8 cellular contexts compared by ENCODE assay signal in the genomic region with DNA sequence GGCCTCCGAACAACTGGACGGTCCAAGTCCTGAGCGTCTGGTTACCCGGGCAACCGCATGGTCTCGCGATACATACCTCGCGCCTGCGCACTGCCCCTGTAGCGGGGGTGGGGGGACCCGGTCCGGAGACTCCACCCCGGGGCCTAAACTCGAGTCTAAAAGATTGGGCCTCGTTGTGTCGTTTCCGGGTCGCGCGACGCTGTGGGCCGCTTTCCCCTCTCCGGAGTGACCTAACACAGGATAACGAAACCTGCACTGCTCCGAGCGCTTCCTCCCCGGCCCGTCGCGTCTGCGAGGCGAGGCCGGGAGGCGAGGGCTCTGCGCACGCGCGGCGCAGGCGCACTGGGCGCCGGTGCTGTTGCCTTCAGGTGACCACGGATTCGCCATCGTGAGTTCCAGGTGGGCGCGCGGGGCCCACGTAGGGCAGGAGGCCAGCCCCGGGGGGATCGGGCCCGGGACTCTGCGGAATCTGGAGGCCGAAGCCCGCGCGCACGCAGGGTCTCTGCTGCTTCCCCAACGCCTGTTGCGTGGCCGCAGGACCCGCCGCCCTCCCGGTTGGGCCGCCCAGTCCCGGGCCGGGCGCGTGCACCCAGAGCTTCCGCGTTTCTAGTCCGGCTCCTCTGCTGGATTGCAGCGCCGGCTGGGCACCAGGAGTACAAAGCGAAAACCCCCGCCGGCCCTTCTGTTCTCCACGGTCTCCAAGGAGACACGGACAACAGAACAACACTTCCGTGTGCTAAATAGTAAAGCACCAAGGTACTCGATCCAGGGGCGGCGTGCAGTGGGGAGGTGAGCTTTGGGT. TPM values are rescaled to one million over a fixed set of nuclear protein-coding genes. Genes with fewer than 3 reads are reported as not detected.
DNase-seq lines count a peak whose midpoint lies in the region; TF ChIP-seq lines count a peak whose summit lies in the region.

A gene with protein sequence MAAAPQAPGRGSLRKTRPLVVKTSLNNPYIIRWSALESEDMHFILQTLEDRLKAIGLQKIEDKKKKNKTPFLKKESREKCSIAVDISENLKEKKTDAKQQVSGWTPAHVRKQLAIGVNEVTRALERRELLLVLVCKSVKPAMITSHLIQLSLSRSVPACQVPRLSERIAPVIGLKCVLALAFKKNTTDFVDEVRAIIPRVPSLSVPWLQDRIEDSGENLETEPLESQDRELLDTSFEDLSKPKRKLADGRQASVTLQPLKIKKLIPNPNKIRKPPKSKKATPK (plus strand): TSS at position 345 of the 802 bp plus-strand sequence. CDS start 5,960 bp downstream, outside the sequence.

- DNase-seq in GM06990 (ENCODE audit: extremely low read depth, insufficient read length), result peak; percentile 98
- peak; percentile 93 for DNase-seq in HFFc6
- peak; percentile 94 for DNase-seq in NAMALWA (ENCODE audit: low spot score)
- DNase-seq in SK-N-MC (ENCODE audit: low read depth, low spot score), result peak; percentile 24
- peak; percentile 95 for DNase-seq in activated naive CD4-positive, alpha-beta T cell treated with anti-CD3 and anti-CD28 coated beads, Interleukin-2, amount 10 ng/mL, durations not matched to agents 7 days and 5 days
- DNase-seq in germinal center (ENCODE audit: low spot score), result peak; percentile 95
- peak; percentile 76 for DNase-seq in non-pigmented ciliary epithelial cell (ENCODE audit: low read depth)
- DNase-seq in substantia nigra (lab: John Stamatoyannopoulos, UW), result peak; percentile 79 to 99 (median 95)

- H3K27ac Mint-ChIP-seq in HFFc6, result peak within 1 kb of the TSS; percentile 99
- H3K27ac Mint-ChIP-seq in activated naive CD4-positive, alpha-beta T cell treated with anti-CD3 and anti-CD28 coated beads, Interleukin-2, amount 10 ng/mL, durations not matched to agents 7 days and 5 days, result peak within 1 kb of the TSS; percentile 95

- H3K4me3 Mint-ChIP-seq in HFFc6, result peak within 1 kb of the TSS; percentile 99
- peak within 1 kb of the TSS; percentile 95 for H3K4me3 Mint-ChIP-seq in activated naive CD4-positive, alpha-beta T cell treated with anti-CD3 and anti-CD28 coated beads, Interleukin-2, amount 10 ng/mL, durations not matched to agents 7 days and 5 days

- H3K9me3 Mint-ChIP-seq in HFFc6, result peaks cover 4% of the 10 kb centered on the region; the same call in 1 of the 2 replicates
- H3K9me3 Mint-ChIP-seq in activated naive CD4-positive, alpha-beta T cell treated with anti-CD3 and anti-CD28 coated beads, Interleukin-2, amount 10 ng/mL, durations not matched to agents 7 days and 5 days, result no peaks in the 10 kb centered on the region

- peaks cover 21% of the 10 kb centered on the region for H3K4me1 Mint-ChIP-seq in HFFc6 (ENCODE audit: low read depth)
- peaks cover 34% of the 10 kb centered on the region for H3K4me1 Mint-ChIP-seq in activated naive CD4-positive, alpha-beta T cell treated with anti-CD3 and anti-CD28 coated beads, Interleukin-2, amount 10 ng/mL, durations not matched to agents 7 days and 5 days

- CTCF ChIA-PET in activated naive CD4-positive, alpha-beta T cell treated with anti-CD3 and anti-CD28 coated beads, Interleukin-2, amount 10 ng/mL, durations not matched to agents 7 days and 5 days (lab: Charles Lee), result interaction anchor here (0.8 to 1.0 kb wide), 2 partner anchors 8 to 9 kb away, joined by 3 to 5 read pairs; no protein-coding TSS in a partner anchor

- H3K36me3 ChIP-seq in GM06990 (ENCODE audit: control insufficient read depth, insufficient read depth, low read length) (peaks cover 5% of the 10 kb centered on the region), SK-N-MC (ENCODE audit: insufficient read depth, low read length) (no peaks in the 10 kb centered on the region)

- no peaks in the 10 kb centered on the region for H3K27me3 ChIP-seq in GM06990 (replicated peaks; ENCODE audit: control insufficient read depth, insufficient read depth, low read length)

- H3K27me3 Mint-ChIP-seq in HFFc6 (ENCODE audit: insufficient read depth), result peaks cover 13% of the 10 kb centered on the region
- peaks cover 28% of the 10 kb centered on the region for H3K27me3 Mint-ChIP-seq in activated naive CD4-positive, alpha-beta T cell treated with anti-CD3 and anti-CD28 coated beads, Interleukin-2, amount 10 ng/mL, durations not matched to agents 7 days and 5 days

- H3K36me3 Mint-ChIP-seq in HFFc6 (ENCODE audit: low read depth), result peaks cover 19% of the 10 kb centered on the region
- peaks cover 26% of the 10 kb centered on the region for H3K36me3 Mint-ChIP-seq in activated naive CD4-positive, alpha-beta T cell treated with anti-CD3 and anti-CD28 coated beads, Interleukin-2, amount 10 ng/mL, durations not matched to agents 7 days and 5 days

- H3K4me3 ChIP-seq in GM06990 (replicated peaks; ENCODE audit: low read depth, low read length), result peak within 1 kb of the TSS; percentile 92
- peak within 1 kb of the TSS; percentile 77 for H3K4me3 ChIP-seq in SK-N-MC

- no peaks in the 10 kb centered on the region for H3K9me3 ChIP-seq in SK-N-MC (ENCODE audit: low read depth, low read length)

- TF ChIP-seq CTCF in GM06990 (IDR thresholded peaks at IDR 0.05; ENCODE audit: insufficient read depth, low read length, poor library complexity, severe bottlenecking) (no peak), HFFc6 (IDR thresholded peaks at IDR 0.05) (no peak)

- H3K27ac ChIP-seq in SK-N-MC (peak within 1 kb of the TSS; percentile 89), substantia nigra (ENCODE audit: low read depth, low read length, poor library complexity, severe bottlenecking) (peak within 1 kb of the TSS; percentile 98)

- H3K9ac ChIP-seq in SK-N-MC (ENCODE audit: insufficient read length), result peak within 1 kb of the TSS; percentile 92

RNA-seq across cellular contexts. Expression of the gene that starts here (rescaled TPM):
- total RNA-seq in HFFc6 (2021; fragmentation: NEBNext Ultra II Directional; extraction: Animal tissue kit (Norgen Biotek cat#: 25700)), result 10 to 100 TPM; 10.8 to 14.2 (median 11.4) TPM

Comparison
In these comparisons a context has a peak if more than half of its experiments do, and no peak if none do; other contexts are left out.
1. Peak in every context shown above with its lines: DNase-seq, H3K4me3 ChIP-seq and H3K27ac ChIP-seq.
2. DNase-seq: peak in every context shown above with its lines; median percentile 98 in GM06990; 95 in activated naive CD4-positive, alpha-beta T cell treated with anti-CD3 and anti-CD28 coated beads, Interleukin-2, amount 10 ng/mL, durations not matched to agents 7 days and 5 days; 95 in germinal center; 95 in substantia nigra; 94 in NAMALWA; 93 in HFFc6; 76 in non-pigmented ciliary epithelial cell; 24 in SK-N-MC.